ENCODE assay signal across 17 cellular contexts in genomic region chrX:129749069-129749468, GRCh38. TPM values are rescaled to one million over a fixed set of nuclear protein-coding genes. Genes with fewer than 3 reads are reported as not detected.
"Had no signal": no experiment of that assay in that cellular context is flagged by ENCODE, and none has a peak within 500 bp of the region (broad histone marks: within the 10 kb centered on the region; RNA-seq: fewer than 3 reads in every experiment).

No MANE protein-coding gene starts in this region.

- H3K36me3 ChIP-seq: prostate gland, thoracic aorta had no signal

- H3K9me3 ChIP-seq: mucosa of descending colon, prostate gland, thoracic aorta had no signal

- H3K27ac Mint-ChIP-seq: activated CD4-positive, alpha-beta memory T cell treated with anti-CD3 and anti-CD28 coated beads, Interleukin-2, amount 10 ng/mL, durations not matched to agents 7 days and 5 days; activated naive CD8-positive, alpha-beta T cell treated with anti-CD3 and anti-CD28 coated beads, Interleukin-2, amount 10 ng/mL, durations not matched to agents 7 days and 5 days; naive thymus-derived CD8-positive, alpha-beta T cell; stimulated activated naive CD8-positive, alpha-beta T cell treated with anti-CD3 and anti-CD28 coated beads, Interleukin-15, Interleukin-2, amounts not matched to agents 100 ng/mL and 50 ng/mL, for 24 hours had no signal

- H3K27me3 Mint-ChIP-seq: activated CD4-positive, alpha-beta memory T cell treated with anti-CD3 and anti-CD28 coated beads, Interleukin-2, amount 10 ng/mL, durations not matched to agents 7 days and 5 days; activated naive CD8-positive, alpha-beta T cell treated with anti-CD3 and anti-CD28 coated beads, Interleukin-2, amount 10 ng/mL, durations not matched to agents 7 days and 5 days; naive thymus-derived CD8-positive, alpha-beta T cell; stimulated activated naive CD8-positive, alpha-beta T cell treated with anti-CD3 and anti-CD28 coated beads, Interleukin-15, Interleukin-2, amounts not matched to agents 100 ng/mL and 50 ng/mL, for 24 hours had no signal

- H3K36me3 Mint-ChIP-seq: activated naive CD8-positive, alpha-beta T cell treated with anti-CD3 and anti-CD28 coated beads, Interleukin-2, amount 10 ng/mL, durations not matched to agents 7 days and 5 days; naive thymus-derived CD8-positive, alpha-beta T cell had no signal

- H3K9me3 Mint-ChIP-seq: activated CD4-positive, alpha-beta memory T cell treated with anti-CD3 and anti-CD28 coated beads, Interleukin-2, amount 10 ng/mL, durations not matched to agents 7 days and 5 days; activated naive CD8-positive, alpha-beta T cell treated with anti-CD3 and anti-CD28 coated beads, Interleukin-2, amount 10 ng/mL, durations not matched to agents 7 days and 5 days; naive thymus-derived CD8-positive, alpha-beta T cell; stimulated activated naive CD8-positive, alpha-beta T cell treated with anti-CD3 and anti-CD28 coated beads, Interleukin-15, Interleukin-2, amounts not matched to agents 100 ng/mL and 50 ng/mL, for 24 hours had no signal

- H3K4me1 ChIP-seq: prostate gland had no signal

- ATAC-seq: naive thymus-derived CD8-positive, alpha-beta T cell had no signal

- H3K4me3 ChIP-seq: coronary artery, mucosa of descending colon, prostate gland, thoracic aorta had no signal

- DNase-seq: activated CD4-positive, alpha-beta memory T cell treated with anti-CD3 and anti-CD28 coated beads, Interleukin-2, amount 10 ng/mL, durations not matched to agents 7 days and 5 days; activated naive CD8-positive, alpha-beta T cell treated with anti-CD3 and anti-CD28 coated beads, Interleukin-2, amount 10 ng/mL, durations not matched to agents 7 days and 5 days; central memory CD4-positive, alpha-beta T cell; effector memory CD4-positive, alpha-beta T cell; glutamatergic neuron; left cardiac atrium; mucosa of descending colon; naive thymus-derived CD8-positive, alpha-beta T cell; occipital lobe; stimulated activated CD4-positive, alpha-beta T cell treated with anti-CD3 and anti-CD28 coated beads, Interleukin-4, amount 100 ng/mL, for 1 hour; stimulated activated CD8-positive, alpha-beta memory T cell treated with anti-CD3 and anti-CD28 coated beads, Interleukin-4, amount 100 ng/mL, for 48 hours had no signal

- H3K4me3 Mint-ChIP-seq: activated CD4-positive, alpha-beta memory T cell treated with anti-CD3 and anti-CD28 coated beads, Interleukin-2, amount 10 ng/mL, durations not matched to agents 7 days and 5 days; activated naive CD8-positive, alpha-beta T cell treated with anti-CD3 and anti-CD28 coated beads, Interleukin-2, amount 10 ng/mL, durations not matched to agents 7 days and 5 days; naive thymus-derived CD8-positive, alpha-beta T cell; stimulated activated naive CD8-positive, alpha-beta T cell treated with anti-CD3 and anti-CD28 coated beads, Interleukin-15, Interleukin-2, amounts not matched to agents 100 ng/mL and 50 ng/mL, for 24 hours had no signal

- H3K27ac ChIP-seq: coronary artery, prostate gland, thoracic aorta, VCaP had no signal

RNA-seq across cellular contexts. Expression of gene XPNPEP2, which starts 10.3 kb away (rescaled TPM):
- total RNA-seq: lung microvascular endothelial cell; naive thymus-derived CD8-positive, alpha-beta T cell had no signal

RNA-seq across cellular contexts. Expression of gene SASH3, which starts 30.7 kb away (rescaled TPM):
- total RNA-seq: lung microvascular endothelial cell had no signal
